Comparison of ENCODE assay signal across 14 cellular contexts in genomic region chr11:134861490-134862107, GRCh38.
DNase-seq lines count a peak whose midpoint lies in the region; ATAC-seq and TF ChIP-seq lines count a peak whose summit lies in the region.
"Had no signal": no experiment of that assay in that cellular context is flagged by ENCODE, and none has a peak within 500 bp of the region (broad histone marks: within the 10 kb centered on the region; RNA-seq: fewer than 3 reads in every experiment).

No MANE protein-coding gene starts in this region.

- no peaks in the 10 kb centered on the region for H3K36me3 ChIP-seq in BLaER1 treated with 17β-estradiol and CSF1 and Interleukin-3, amounts not matched to agents 10 nM and 100 nM
- H3K36me3 ChIP-seq in GM23338 (ENCODE audit: insufficient read depth) (no peaks in the 10 kb centered on the region), OCI-LY1 (ENCODE audit: insufficient read depth, low read length) (no peaks in the 10 kb centered on the region)
- H3K36me3 ChIP-seq: stomach had no signal

- H3K9me3 Mint-ChIP-seq in GM23338 (no peaks in the 10 kb centered on the region), endothelial cell (ENCODE audit: unreplicated experiment) (no peaks in the 10 kb centered on the region)
- H3K9me3 Mint-ChIP-seq in activated T-helper 1 cell treated with anti-CD3 and anti-CD28 coated beads, Interleukin-12 subunit alpha, Interleukin-12 subunit beta, Interleukin-2, Interleukin-4 antibody, amounts not matched to agents 30 ng/mL and 10 ng/mL and 1 ng/mL, durations not matched to agents 14 hours and 24 hours and 36 hours = no peaks in the 10 kb centered on the region
- H3K9me3 Mint-ChIP-seq: memory B cell, nephron had no signal

- no peak overlapping the region for H3K4me3 ChIP-seq in BLaER1 treated with 17β-estradiol and CSF1 and Interleukin-3, amounts not matched to agents 10 nM and 100 nM
- H3K4me3 ChIP-seq in GM23338 (no peak overlapping the region), OCI-LY1 (ENCODE audit: low read depth, low read length, poor library complexity, severe bottlenecking) (no peak overlapping the region)
- H3K4me3 ChIP-seq: stomach had no signal

- H3K27me3 ChIP-seq in BLaER1 treated with 17β-estradiol and CSF1 and Interleukin-3, amounts not matched to agents 10 nM and 100 nM = no peaks in the 10 kb centered on the region
- H3K27me3 ChIP-seq in GM23338 (ENCODE audit: insufficient read depth) = no peaks in the 10 kb centered on the region
- no peaks in the 10 kb centered on the region for H3K27me3 ChIP-seq in OCI-LY1 (ENCODE audit: insufficient read depth, low read length)

- H3K9me2 ChIP-seq in GM23338 (ENCODE audit: insufficient read depth) (peaks cover 5% of the 10 kb centered on the region; the same call in 1 of the 2 replicates), OCI-LY1 (ENCODE audit: low read depth, low read length) (no peaks in the 10 kb centered on the region)

- no peak overlapping the region for H3K4me3 Mint-ChIP-seq in GM23338
- no peak overlapping the region for H3K4me3 Mint-ChIP-seq in endothelial cell (ENCODE audit: unreplicated experiment)
- H3K4me3 Mint-ChIP-seq in activated T-helper 1 cell treated with anti-CD3 and anti-CD28 coated beads, Interleukin-12 subunit alpha, Interleukin-12 subunit beta, Interleukin-2, Interleukin-4 antibody, amounts not matched to agents 30 ng/mL and 10 ng/mL and 1 ng/mL, durations not matched to agents 14 hours and 24 hours and 36 hours = no peak overlapping the region
- H3K4me3 Mint-ChIP-seq: memory B cell, nephron had no signal

- intact Hi-C loops in activated T-helper 1 cell treated with anti-CD3 and anti-CD28 coated beads, Interleukin-12 subunit alpha, Interleukin-12 subunit beta, Interleukin-2, Interleukin-4 antibody, amounts not matched to agents 30 ng/mL and 10 ng/mL and 1 ng/mL, durations not matched to agents 14 hours and 24 hours and 36 hours (cut with micrococcal nuclease) = loop anchor here (10.0 kb wide), 1 partner anchor 497 kb away; no protein-coding TSS in a partner anchor

- TF ChIP-seq CTCF in GM23338 (conservative IDR thresholded peaks at IDR 0.05; ENCODE audit: low read depth in 2 of 2) (peak; percentile 60 to 63), OCI-LY1 (IDR thresholded peaks at IDR 0.05; ENCODE audit: low read length) (peak; percentile 59), endothelial cell (IDR thresholded peaks at IDR 0.05; ENCODE audit: unreplicated experiment) (peak; percentile 68)

- H2AFZ ChIP-seq in GM23338 (no peak overlapping the region), OCI-LY1 (ENCODE audit: low read length) (no peak overlapping the region)

- no peaks in the 10 kb centered on the region for H3K9me3 ChIP-seq in BLaER1 treated with 17β-estradiol and CSF1 and Interleukin-3, amounts not matched to agents 10 nM and 100 nM (replicated peaks in 1 of 11)
- H3K9me3 ChIP-seq in OCI-LY1 (ENCODE audit: low read length) = no peaks in the 10 kb centered on the region
- H3K9me3 ChIP-seq: stomach had no signal

- H3K4me1 Mint-ChIP-seq in GM23338 (no peaks in the 10 kb centered on the region; the same call in 2 of the 3 replicates), endothelial cell (ENCODE audit: unreplicated experiment) (no peaks in the 10 kb centered on the region)
- no peaks in the 10 kb centered on the region for H3K4me1 Mint-ChIP-seq in activated T-helper 1 cell treated with anti-CD3 and anti-CD28 coated beads, Interleukin-12 subunit alpha, Interleukin-12 subunit beta, Interleukin-2, Interleukin-4 antibody, amounts not matched to agents 30 ng/mL and 10 ng/mL and 1 ng/mL, durations not matched to agents 14 hours and 24 hours and 36 hours (ENCODE audit: low read depth)
- H3K4me1 Mint-ChIP-seq: memory B cell had no signal

- peak overlapping the region in 6 of 11 experiments; percentile 24 to 36 (median 30); a peak in 8 of 22 replicates for H3K4me2 ChIP-seq in BLaER1 treated with 17β-estradiol and CSF1 and Interleukin-3, amounts not matched to agents 10 nM and 100 nM
- H3K4me2 ChIP-seq in GM23338 (no peak overlapping the region), OCI-LY1 (ENCODE audit: low read length) (no peak overlapping the region)

- H3F3A ChIP-seq in GM23338 (replicated peaks; ENCODE audit: low read depth) (no peaks in the 10 kb centered on the region), OCI-LY1 (ENCODE audit: insufficient read depth, low read length) (no peaks in the 10 kb centered on the region)

- no peak overlapping the region for H3K27ac ChIP-seq in BLaER1 treated with 17β-estradiol and CSF1 and Interleukin-3, amounts not matched to agents 10 nM and 100 nM
- H3K27ac ChIP-seq in GM23338 (ENCODE audit: low read depth) (no peak overlapping the region), OCI-LY1 (ENCODE audit: low read depth, low read length, poor library complexity, severe bottlenecking) (no peak overlapping the region)
- H3K27ac ChIP-seq: stomach had no signal

- H3K27ac Mint-ChIP-seq in GM23338 (no peak overlapping the region), endothelial cell (ENCODE audit: unreplicated experiment) (no peak overlapping the region)
- no peak overlapping the region for H3K27ac Mint-ChIP-seq in activated T-helper 1 cell treated with anti-CD3 and anti-CD28 coated beads, Interleukin-12 subunit alpha, Interleukin-12 subunit beta, Interleukin-2, Interleukin-4 antibody, amounts not matched to agents 30 ng/mL and 10 ng/mL and 1 ng/mL, durations not matched to agents 14 hours and 24 hours and 36 hours
- H3K27ac Mint-ChIP-seq: memory B cell had no signal

- H3K36me3 Mint-ChIP-seq in GM23338 (ENCODE audit: low read depth) (no peaks in the 10 kb centered on the region), endothelial cell (ENCODE audit: low read depth, unreplicated experiment) (no peaks in the 10 kb centered on the region)
- no peaks in the 10 kb centered on the region for H3K36me3 Mint-ChIP-seq in activated T-helper 1 cell treated with anti-CD3 and anti-CD28 coated beads, Interleukin-12 subunit alpha, Interleukin-12 subunit beta, Interleukin-2, Interleukin-4 antibody, amounts not matched to agents 30 ng/mL and 10 ng/mL and 1 ng/mL, durations not matched to agents 14 hours and 24 hours and 36 hours (ENCODE audit: low read depth)
- H3K36me3 Mint-ChIP-seq: memory B cell had no signal

- DNase-seq in GM23338 (ENCODE audit: low spot score) = peak; percentile 44
- DNase-seq in endothelial cell (ENCODE audit: low spot score) = no peak
- no peak for DNase-seq in activated T-helper 1 cell treated with anti-CD3 and anti-CD28 coated beads, Interleukin-12 subunit alpha, Interleukin-12 subunit beta, Interleukin-2, Interleukin-4 antibody, amounts not matched to agents 30 ng/mL and 10 ng/mL and 1 ng/mL, durations not matched to agents 14 hours and 24 hours and 36 hours (ENCODE audit: low spot score)
- DNase-seq in SHP77 (lab: John Stamatoyannopoulos, UW) = no peak
- DNase-seq in Kasumi-1 (lab: John Stamatoyannopoulos, UW) = no peak
- DNase-seq: activated gamma-delta T cell, anterior cingulate cortex, NCI-H1092 treated with DMSO at 0.1 percent for 48 hours, stomach had no signal

- no peak for ATAC-seq in GM23338
- no peak for ATAC-seq in HG02938 (IDR thresholded peaks at IDR 0.05; ENCODE audit: unreplicated experiment)

- peaks cover 0 to 38% (median 9%) of the 10 kb centered on the region in 10 experiments; a peak in 10 of 20 replicates for H3K4me1 ChIP-seq in BLaER1 treated with 17β-estradiol and CSF1 and Interleukin-3, amounts not matched to agents 10 nM and 100 nM
- H3K4me1 ChIP-seq in GM23338 (ENCODE audit: insufficient read depth) (no peaks in the 10 kb centered on the region), OCI-LY1 (ENCODE audit: insufficient read depth, low read length, severe bottlenecking) (no peaks in the 10 kb centered on the region)
- H3K4me1 ChIP-seq: stomach had no signal

- no peak overlapping the region for H3K9ac ChIP-seq in BLaER1 treated with 17β-estradiol and CSF1 and Interleukin-3, amounts not matched to agents 10 nM and 100 nM
- H3K9ac ChIP-seq in OCI-LY1 (ENCODE audit: low read length) = no peak overlapping the region

- H3K27me3 Mint-ChIP-seq in GM23338 (ENCODE audit: insufficient read depth, low read depth, poor library complexity) = peaks cover 13% of the 10 kb centered on the region
- peaks cover 5% of the 10 kb centered on the region for H3K27me3 Mint-ChIP-seq in endothelial cell (ENCODE audit: unreplicated experiment)
- peaks cover 2% of the 10 kb centered on the region for H3K27me3 Mint-ChIP-seq in activated T-helper 1 cell treated with anti-CD3 and anti-CD28 coated beads, Interleukin-12 subunit alpha, Interleukin-12 subunit beta, Interleukin-2, Interleukin-4 antibody, amounts not matched to agents 30 ng/mL and 10 ng/mL and 1 ng/mL, durations not matched to agents 14 hours and 24 hours and 36 hours (ENCODE audit: insufficient read depth)

- no peaks in the 10 kb centered on the region; a peak in 2 of 22 replicates for H4K20me1 ChIP-seq in BLaER1 treated with 17β-estradiol and CSF1 and Interleukin-3, amounts not matched to agents 10 nM and 100 nM
- H4K20me1 ChIP-seq in GM23338 (replicated peaks; ENCODE audit: insufficient read depth) (no peaks in the 10 kb centered on the region), OCI-LY1 (ENCODE audit: insufficient read depth, low read length) (no peaks in the 10 kb centered on the region)

- H3K79me2 ChIP-seq in GM23338 (replicated peaks; ENCODE audit: insufficient read depth) = no peaks in the 10 kb centered on the region
- no peaks in the 10 kb centered on the region for H3K79me2 ChIP-seq in OCI-LY1 (ENCODE audit: insufficient read depth, low read length)

TF ChIP-seq in GM23338, 12 proteins besides CTCF, POLR2A, EP300 and RAD21:
- TF ChIP-seq POLR2AphosphoS5 (IDR thresholded peaks at IDR 0.05; ENCODE audit: low read depth) (no peak), STAT1 (IDR thresholded peaks at IDR 0.05; ENCODE audit: unreplicated experiment) (no peak)

Comparison
In these comparisons a context has a peak if more than half of its experiments do, and no peak if none do; other contexts are left out.
1. H3K4me2 ChIP-seq: peak in BLaER1 treated with 17β-estradiol and CSF1 and Interleukin-3, amounts not matched to agents 10 nM and 100 nM (6 of 11); none in GM23338 (single experiment) and OCI-LY1 (single experiment).
2. Peak in every context shown above with its lines, with median percentiles within 50 percentile points of each other: CTCF ChIP-seq.